ENCODE assay signal across 25 cellular contexts in genomic region chr20:54340206-54340605, GRCh38.
DNase-seq lines count a peak whose midpoint lies in the region; ATAC-seq, FAIRE-seq and TF ChIP-seq lines count a peak whose summit lies in the region.
"Had no signal": no experiment of that assay in that cellular context is flagged by ENCODE, and none has a peak within 500 bp of the region (broad histone marks: within the 10 kb centered on the region; RNA-seq: fewer than 3 reads in every experiment).

No MANE protein-coding gene starts in this region.

- CTCF ChIA-PET in A549 (lab: Yijun Ruan, JAX), result interaction anchor here (0.6 kb wide), 1 partner anchor 519 kb away, joined by 3 read pairs; no protein-coding TSS in a partner anchor

- no peak overlapping the region for H3K4me3 ChIP-seq in A549
- H3K4me3 ChIP-seq in LNCaP clone FGC (ENCODE audit: low read depth, low read length), result no peak overlapping the region
- H3K4me3 ChIP-seq in fibroblast of lung (replicated peaks in 1 of 4; ENCODE audit: control extremely low read depth in 1 of 4, insufficient read depth in 1 of 4, low read depth in 3 of 4, low read length in 4 of 4), result no peak overlapping the region
- no peak overlapping the region for H3K4me3 ChIP-seq in mucosa of descending colon
- no peak overlapping the region for H3K4me3 ChIP-seq in thyroid gland (replicated peaks in 1 of 3)
- H3K4me3 ChIP-seq: BLaER1 treated with 17β-estradiol and CSF1 and Interleukin-3, amounts not matched to agents 10 nM and 100 nM had no signal

- intact Hi-C loops in mucosa of descending colon (cut with DNase I, micrococcal nuclease), result no loop called here
- intact Hi-C loops in thyroid gland (cut with DNase I), result no loop called here
- intact Hi-C loops in posterior vena cava (cut with DNase I), result no loop called here

- no peak for TF ChIP-seq CTCF in A549 (IDR thresholded peaks at IDR 0.05)
- TF ChIP-seq CTCF in LNCaP clone FGC (IDR thresholded peaks at IDR 0.05; ENCODE audit: control insufficient read depth, extremely low read depth, insufficient read depth), result no peak
- TF ChIP-seq CTCF in fibroblast of lung (conservative IDR thresholded peaks at IDR 0.05 in 1 of 2, IDR thresholded peaks at IDR 0.05 in 1 of 2; ENCODE audit: low read depth in 1 of 2, low read length in 2 of 2), result no peak
- no peak for TF ChIP-seq CTCF in mucosa of descending colon (IDR thresholded peaks at IDR 0.05)
- TF ChIP-seq CTCF in thyroid gland (IDR thresholded peaks at IDR 0.05), result no peak

- H3K27ac ChIP-seq in A549, result 0 out of 6 replicates have a peak overlapping the region, but pooled peaks of 1 of the 2 experiments have one; percentile 17
- no peak overlapping the region for H3K27ac ChIP-seq in fibroblast of lung (ENCODE audit: insufficient read depth, low read length)
- no peak overlapping the region for H3K27ac ChIP-seq in thyroid gland

- no peak for FAIRE-seq in A549 (lab: Jason Lieb, UNC)
- FAIRE-seq: GM12892, kidney, TTC549 had no signal

- peaks cover 27% of the 10 kb centered on the region for H3K4me1 ChIP-seq in A549
- peaks cover 5% of the 10 kb centered on the region for H3K4me1 ChIP-seq in fibroblast of lung (ENCODE audit: control insufficient read depth, extremely low read depth, insufficient read depth, low read length)
- H3K4me1 ChIP-seq in mucosa of descending colon (ENCODE audit: low read depth), result no peaks in the 10 kb centered on the region
- no peaks in the 10 kb centered on the region for H3K4me1 ChIP-seq in thyroid gland

- DNase-seq in A549 (ENCODE audit: low read depth in 1 of 2, low spot score in 1 of 2) (no peak), LNCaP clone FGC (ENCODE audit: low read depth) (peak; percentile 73), fibroblast of lung (ENCODE audit: low read depth in 2 of 2) (peak; percentile 8 to 30), mucosa of descending colon (no peak), thyroid gland (no peak), posterior vena cava (ENCODE audit: low spot score) (no peak), hepatic stellate cell (ENCODE audit: low spot score) (no peak)
- DNase-seq: activated CD4-positive, alpha-beta T cell treated with anti-CD3 and anti-CD28 coated beads for 1 hour; activated naive CD4-positive, alpha-beta T cell treated with anti-CD3 and anti-CD28 coated beads for 36 hours; activated T-cell treated with anti-CD3 and anti-CD28 coated beads, Interleukin-2, amount 50 U/mL, for 72 hours; kidney; naive B cell; NCI-H2029 treated with DMSO at 0.1 percent for 48 hours; occipital lobe; OCI-M1; SHP77; stimulated activated CD4-positive, alpha-beta T cell treated with anti-CD3 and anti-CD28 coated beads, Interleukin-12 subunit alpha, Interleukin-12 subunit beta, amount 100 ng/mL, for 4 hours; stimulated activated CD4-positive, alpha-beta T cell treated with anti-CD3 and anti-CD28 coated beads, Interleukin-4, amount 100 ng/mL, for 24 hours; stimulated activated naive B cell treated with anti-CD40 and anti-IgM and Interleukin-4, amounts not matched to agents 10 μg/mL and 1 μg/mL and 100 μg/mL, for 72 hours; T-helper 1 cell had no signal

- TF ChIP-seq EP300 in A549 (IDR thresholded peaks at IDR 0.05), result no peak

- H3K9me3 ChIP-seq in A549 (no peaks in the 10 kb centered on the region), fibroblast of lung (ENCODE audit: control insufficient read depth, insufficient read depth, low read depth, low read length) (no peaks in the 10 kb centered on the region), mucosa of descending colon (no peaks in the 10 kb centered on the region), thyroid gland (no peaks in the 10 kb centered on the region)

- TF ChIP-seq POLR2A in A549 (IDR thresholded peaks at IDR 0.05; ENCODE audit: low read length), result no peak
- no peak for TF ChIP-seq POLR2A in thyroid gland (IDR thresholded peaks at IDR 0.05)

- H3K27me3 ChIP-seq in fibroblast of lung (ENCODE audit: control insufficient read depth, insufficient read depth, low read length) (no peaks in the 10 kb centered on the region), thyroid gland (no peaks in the 10 kb centered on the region)
- H3K27me3 ChIP-seq: BLaER1 treated with 17β-estradiol and CSF1 and Interleukin-3, amounts not matched to agents 10 nM and 100 nM had no signal

- POLR2A ChIA-PET in A549 (lab: Yijun Ruan, JAX), result no interaction called here

- no peak overlapping the region for H3K9ac ChIP-seq in fibroblast of lung (ENCODE audit: insufficient read depth, low read length)
- H3K9ac ChIP-seq: BLaER1 treated with 17β-estradiol and CSF1 and Interleukin-3, amounts not matched to agents 10 nM and 100 nM had no signal

- no peak overlapping the region for H2AFZ ChIP-seq in fibroblast of lung (ENCODE audit: low read length)

- H4K20me1 ChIP-seq in fibroblast of lung (ENCODE audit: control insufficient read depth, extremely low read depth, insufficient read depth, low read length), result no peaks in the 10 kb centered on the region
- H4K20me1 ChIP-seq: BLaER1 treated with 17β-estradiol and CSF1 and Interleukin-3, amounts not matched to agents 10 nM and 100 nM had no signal

- ATAC-seq in A549, result no peak
- peak; percentile 48 for ATAC-seq in mucosa of descending colon
- ATAC-seq in GM21528 (IDR thresholded peaks at IDR 0.05; ENCODE audit: low FRiP score, unreplicated experiment), result no peak
- ATAC-seq: activated T-cell treated with anti-CD3 and anti-CD28 coated beads, Interleukin-2, amount 50 U/mL, for 72 hours; HCT116; stimulated activated naive B cell treated with anti-CD40 and anti-IgM and Interleukin-4, amounts not matched to agents 10 μg/mL and 1 μg/mL and 100 μg/mL, for 72 hours had no signal

- H3K36me3 ChIP-seq in fibroblast of lung (ENCODE audit: control insufficient read depth, insufficient read depth, low read length), result no peaks in the 10 kb centered on the region
- H3K36me3 ChIP-seq in mucosa of descending colon (ENCODE audit: low read depth), result no peaks in the 10 kb centered on the region
- H3K36me3 ChIP-seq in thyroid gland, result no peaks in the 10 kb centered on the region
- H3K36me3 ChIP-seq: BLaER1 treated with 17β-estradiol and CSF1 and Interleukin-3, amounts not matched to agents 10 nM and 100 nM had no signal

- 14% methylated on average over 1 of the region's 1 CpG for WGBS in A549 (ENCODE audit: missing lambda C conversion rate)
- 63 to 65% methylated on average over 1 of the region's 1 CpG for WGBS in thyroid gland, 2 donors

- no peak for TF ChIP-seq RAD21 in A549 (conservative IDR thresholded peaks at IDR 0.05 in 1 of 2, IDR thresholded peaks at IDR 0.05 in 1 of 2)

- H3K79me2 ChIP-seq in fibroblast of lung (ENCODE audit: control insufficient read depth, insufficient read depth, low read length), result no peaks in the 10 kb centered on the region

- H3K4me2 ChIP-seq in A549 (peak overlapping the region; percentile 67), fibroblast of lung (ENCODE audit: extremely low read depth, insufficient read depth, low read length) (peak overlapping the region; percentile 66)

TF ChIP-seq in A549, 52 proteins besides CTCF, POLR2A, EP300 and RAD21:
- TF ChIP-seq TFCP2L1 (CRISPR knock-in tag; IDR thresholded peaks at IDR 0.05) (no peak), ZNF302 (CRISPR knock-in tag; IDR thresholded peaks at IDR 0.05) (no peak), PBX3 (IDR thresholded peaks at IDR 0.05) (no peak), MAZ (IDR thresholded peaks at IDR 0.05; ENCODE audit: borderline replicate concordance, low read depth, low read length) (no peak), GATA3 (IDR thresholded peaks at IDR 0.05; ENCODE audit: borderline replicate concordance) (no peak), HES2 (IDR thresholded peaks at IDR 0.05) (no peak), CBX2 (IDR thresholded peaks at IDR 0.05; ENCODE audit: borderline replicate concordance, low read depth) (no peak), RARB (CRISPR knock-in tag; IDR thresholded peaks at IDR 0.05) (no peak), NR3C1 (IDR thresholded peaks at IDR 0.05) (no peak)
- TF ChIP-seq, protein P1, sequence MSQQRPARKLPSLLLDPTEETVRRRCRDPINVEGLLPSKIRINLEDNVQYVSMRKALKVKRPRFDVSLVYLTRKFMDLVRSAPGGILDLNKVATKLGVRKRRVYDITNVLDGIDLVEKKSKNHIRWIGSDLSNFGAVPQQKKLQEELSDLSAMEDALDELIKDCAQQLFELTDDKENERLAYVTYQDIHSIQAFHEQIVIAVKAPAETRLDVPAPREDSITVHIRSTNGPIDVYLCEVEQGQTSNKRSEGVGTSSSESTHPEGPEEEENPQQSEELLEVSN (IDR thresholded peaks at IDR 0.05; ENCODE audit: borderline replicate concordance, low read depth), result no peak

Comparison
In these comparisons a context has a peak if more than half of its experiments do, and no peak if none do; other contexts are left out.
1. DNase-seq: peak in LNCaP clone FGC (single experiment) and fibroblast of lung (2 of 2); none in A549 (0 of 2), mucosa of descending colon (0 of 3), thyroid gland (0 of 2), posterior vena cava (single experiment) and hepatic stellate cell (single experiment).